1 cellular context compared by ENCODE assay signal in the genomic region with DNA sequence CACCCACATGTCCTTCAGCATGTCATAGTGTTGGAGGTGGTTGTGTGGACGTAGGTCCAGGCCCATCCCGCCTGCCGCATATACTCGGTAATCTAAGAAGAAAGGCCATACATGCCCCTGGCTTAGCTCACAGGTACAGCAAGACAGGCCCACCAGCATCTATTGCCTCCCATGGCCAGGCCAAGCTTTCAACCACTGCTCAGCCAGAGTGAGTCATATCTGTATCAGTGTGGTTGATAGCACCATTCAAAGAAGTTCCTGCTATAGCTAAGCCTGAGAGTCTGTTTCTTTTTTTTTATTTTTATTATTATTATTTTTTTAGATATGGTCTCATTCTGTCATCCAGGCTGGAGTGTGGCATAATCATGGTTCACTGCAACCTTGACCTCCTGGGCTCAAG.
TF ChIP-seq lines count a peak whose summit lies in the region.

No MANE protein-coding gene starts in this region.

TF ChIP-seq in GM12878, 131 proteins besides CTCF, POLR2A, EP300 and RAD21 (continued from another document):
- TF ChIP-seq, protein P1, sequence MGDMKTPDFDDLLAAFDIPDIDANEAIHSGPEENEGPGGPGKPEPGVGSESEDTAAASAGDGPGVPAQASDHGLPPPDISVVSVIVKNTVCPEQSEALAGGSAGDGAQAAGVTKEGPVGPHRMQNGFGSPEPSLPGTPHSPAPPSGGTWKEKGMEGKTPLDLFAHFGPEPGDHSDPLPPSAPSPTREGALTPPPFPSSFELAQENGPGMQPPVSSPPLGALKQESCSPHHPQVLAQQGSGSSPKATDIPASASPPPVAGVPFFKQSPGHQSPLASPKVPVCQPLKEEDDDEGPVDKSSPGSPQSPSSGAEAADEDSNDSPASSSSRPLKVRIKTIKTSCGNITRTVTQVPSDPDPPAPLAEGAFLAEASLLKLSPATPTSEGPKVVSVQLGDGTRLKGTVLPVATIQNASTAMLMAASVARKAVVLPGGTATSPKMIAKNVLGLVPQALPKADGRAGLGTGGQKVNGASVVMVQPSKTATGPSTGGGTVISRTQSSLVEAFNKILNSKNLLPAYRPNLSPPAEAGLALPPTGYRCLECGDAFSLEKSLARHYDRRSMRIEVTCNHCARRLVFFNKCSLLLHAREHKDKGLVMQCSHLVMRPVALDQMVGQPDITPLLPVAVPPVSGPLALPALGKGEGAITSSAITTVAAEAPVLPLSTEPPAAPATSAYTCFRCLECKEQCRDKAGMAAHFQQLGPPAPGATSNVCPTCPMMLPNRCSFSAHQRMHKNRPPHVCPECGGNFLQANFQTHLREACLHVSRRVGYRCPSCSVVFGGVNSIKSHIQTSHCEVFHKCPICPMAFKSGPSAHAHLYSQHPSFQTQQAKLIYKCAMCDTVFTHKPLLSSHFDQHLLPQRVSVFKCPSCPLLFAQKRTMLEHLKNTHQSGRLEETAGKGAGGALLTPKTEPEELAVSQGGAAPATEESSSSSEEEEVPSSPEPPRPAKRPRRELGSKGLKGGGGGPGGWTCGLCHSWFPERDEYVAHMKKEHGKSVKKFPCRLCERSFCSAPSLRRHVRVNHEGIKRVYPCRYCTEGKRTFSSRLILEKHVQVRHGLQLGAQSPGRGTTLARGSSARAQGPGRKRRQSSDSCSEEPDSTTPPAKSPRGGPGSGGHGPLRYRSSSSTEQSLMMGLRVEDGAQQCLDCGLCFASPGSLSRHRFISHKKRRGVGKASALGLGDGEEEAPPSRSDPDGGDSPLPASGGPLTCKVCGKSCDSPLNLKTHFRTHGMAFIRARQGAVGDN (IDR thresholded peaks at IDR 0.05), result no peak
- TF ChIP-seq NR2C2 (IDR thresholded peaks at IDR 0.05; ENCODE audit: borderline replicate concordance, control insufficient read depth, insufficient read length, low read depth) (no peak), ZNF207 (IDR thresholded peaks at IDR 0.05; ENCODE audit: borderline replicate concordance) (no peak), JUNB (IDR thresholded peaks at IDR 0.05) (peak; percentile 94), JUND (IDR thresholded peaks at IDR 0.05; ENCODE audit: low read depth, low read length) (peak; percentile 92), RCOR1 (conservative IDR thresholded peaks at IDR 0.05; ENCODE audit: low read depth, low read length) (no peak), NR2C1 (IDR thresholded peaks at IDR 0.05) (no peak), BMI1 (IDR thresholded peaks at IDR 0.05; ENCODE audit: borderline replicate concordance) (0 out of 2 replicates have a peak, but pooled peaks have one; percentile 16), PML (IDR thresholded peaks at IDR 0.05; ENCODE audit: low read length) (no peak), CREB1 (IDR thresholded peaks at IDR 0.05; ENCODE audit: low read depth) (no peak), HDGF (IDR thresholded peaks at IDR 0.05) (no peak)
- TF ChIP-seq, protein P2, sequence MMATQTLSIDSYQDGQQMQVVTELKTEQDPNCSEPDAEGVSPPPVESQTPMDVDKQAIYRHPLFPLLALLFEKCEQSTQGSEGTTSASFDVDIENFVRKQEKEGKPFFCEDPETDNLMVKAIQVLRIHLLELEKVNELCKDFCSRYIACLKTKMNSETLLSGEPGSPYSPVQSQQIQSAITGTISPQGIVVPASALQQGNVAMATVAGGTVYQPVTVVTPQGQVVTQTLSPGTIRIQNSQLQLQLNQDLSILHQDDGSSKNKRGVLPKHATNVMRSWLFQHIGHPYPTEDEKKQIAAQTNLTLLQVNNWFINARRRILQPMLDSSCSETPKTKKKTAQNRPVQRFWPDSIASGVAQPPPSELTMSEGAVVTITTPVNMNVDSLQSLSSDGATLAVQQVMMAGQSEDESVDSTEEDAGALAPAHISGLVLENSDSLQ (IDR thresholded peaks at IDR 0.05), result no peak
- TF ChIP-seq, protein P3, sequence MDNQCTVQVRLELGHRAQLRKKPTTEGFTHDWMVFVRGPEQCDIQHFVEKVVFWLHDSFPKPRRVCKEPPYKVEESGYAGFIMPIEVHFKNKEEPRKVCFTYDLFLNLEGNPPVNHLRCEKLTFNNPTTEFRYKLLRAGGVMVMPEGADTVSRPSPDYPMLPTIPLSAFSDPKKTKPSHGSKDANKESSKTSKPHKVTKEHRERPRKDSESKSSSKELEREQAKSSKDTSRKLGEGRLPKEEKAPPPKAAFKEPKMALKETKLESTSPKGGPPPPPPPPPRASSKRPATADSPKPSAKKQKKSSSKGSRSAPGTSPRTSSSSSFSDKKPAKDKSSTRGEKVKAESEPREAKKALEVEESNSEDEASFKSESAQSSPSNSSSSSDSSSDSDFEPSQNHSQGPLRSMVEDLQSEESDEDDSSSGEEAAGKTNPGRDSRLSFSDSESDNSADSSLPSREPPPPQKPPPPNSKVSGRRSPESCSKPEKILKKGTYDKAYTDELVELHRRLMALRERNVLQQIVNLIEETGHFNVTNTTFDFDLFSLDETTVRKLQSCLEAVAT (IDR thresholded peaks at IDR 0.05), result 0 out of 2 replicates have a peak, but pooled peaks have one; percentile 21
